23 cellular contexts compared by ENCODE assay signal in genomic region chr14:103019236-103019635, GRCh38.
"Had no signal": no experiment of that assay in that cellular context is flagged by ENCODE, and none has a peak within 500 bp of the region (broad histone marks: within the 10 kb centered on the region; RNA-seq: fewer than 3 reads in every experiment).

No MANE protein-coding gene starts in this region.

- H3K27me3 Mint-ChIP-seq: activated B cell treated with CpG ODN at 0.5 μM for 24 hours had no signal

- DNase-seq: activated B cell treated with CpG ODN at 0.5 μM for 24 hours; activated CD4-positive, alpha-beta memory T cell treated with anti-CD3 and anti-CD28 coated beads for 36 hours; activated CD4-positive, alpha-beta T cell treated with anti-CD3 and anti-CD28 coated beads for 36 hours; activated effector memory CD4-positive, alpha-beta T cell treated with Interleukin-2 at 50 U/mL for 16 hours; activated T-cell treated with anti-CD3 and anti-CD28 coated beads, Interleukin-2, amount 50 U/mL, for 72 hours; endodermal cell; left cardiac atrium; mesendoderm; mucosa of descending colon; occipital lobe; stimulated activated CD4-positive, alpha-beta T cell treated with anti-CD3 and anti-CD28 coated beads, Interleukin-4, amount 100 ng/mL, for 1 hour; stimulated activated naive CD8-positive, alpha-beta T cell treated with anti-CD3 and anti-CD28 coated beads, Interleukin-15, Interleukin-2, amounts not matched to agents 100 U/mL and 50 U/mL, for 24 hours; T1000; uterus had no signal

- H3K4me3 Mint-ChIP-seq: activated B cell treated with CpG ODN at 0.5 μM for 24 hours; activated CD4-positive, alpha-beta memory T cell treated with anti-CD3 and anti-CD28 coated beads for 36 hours; activated CD4-positive, alpha-beta T cell treated with anti-CD3 and anti-CD28 coated beads for 36 hours; activated naive CD4-positive, alpha-beta T cell treated with anti-CD3 and anti-CD28 coated beads, Interleukin-2, amount 50 U/mL, for 24 hours; activated T-cell treated with anti-CD3 and anti-CD28 coated beads, Interleukin-2, amount 50 U/mL, for 72 hours; central memory CD8-positive, alpha-beta T cell; endodermal cell; T-helper 1 cell treated with Interleukin-12 subunit alpha and Interleukin-12 subunit beta and Interleukin-4 antibody, amounts not matched to agents 30 μg/mL and 1 μg/mL, for 36 hours had no signal

- H3K27ac Mint-ChIP-seq: activated B cell treated with CpG ODN at 0.5 μM for 24 hours; activated CD4-positive, alpha-beta memory T cell treated with anti-CD3 and anti-CD28 coated beads for 36 hours; activated CD4-positive, alpha-beta T cell treated with anti-CD3 and anti-CD28 coated beads for 36 hours; activated naive CD4-positive, alpha-beta T cell treated with anti-CD3 and anti-CD28 coated beads, Interleukin-2, amount 50 U/mL, for 24 hours; activated T-cell treated with anti-CD3 and anti-CD28 coated beads, Interleukin-2, amount 50 U/mL, for 72 hours; endodermal cell; T-helper 1 cell treated with Interleukin-12 subunit alpha and Interleukin-12 subunit beta and Interleukin-4 antibody, amounts not matched to agents 30 μg/mL and 1 μg/mL, for 36 hours had no signal

- ATAC-seq: activated CD4-positive, alpha-beta T cell treated with anti-CD3 and anti-CD28 coated beads for 36 hours; activated T-cell treated with anti-CD3 and anti-CD28 coated beads, Interleukin-2, amount 50 U/mL, for 72 hours; heart left ventricle; left cardiac atrium; mucosa of descending colon; stimulated activated naive CD8-positive, alpha-beta T cell treated with anti-CD3 and anti-CD28 coated beads, Interleukin-15, Interleukin-2, amounts not matched to agents 100 U/mL and 50 U/mL, for 24 hours had no signal

- H3K9me3 Mint-ChIP-seq: activated B cell treated with CpG ODN at 0.5 μM for 24 hours; activated CD4-positive, alpha-beta memory T cell treated with anti-CD3 and anti-CD28 coated beads for 36 hours; activated naive CD4-positive, alpha-beta T cell treated with anti-CD3 and anti-CD28 coated beads, Interleukin-2, amount 50 U/mL, for 24 hours; activated T-cell treated with anti-CD3 and anti-CD28 coated beads, Interleukin-2, amount 50 U/mL, for 72 hours; central memory CD8-positive, alpha-beta T cell; T-helper 1 cell treated with Interleukin-12 subunit alpha and Interleukin-12 subunit beta and Interleukin-4 antibody, amounts not matched to agents 30 μg/mL and 1 μg/mL, for 36 hours had no signal

- H3K36me3 Mint-ChIP-seq: activated CD4-positive, alpha-beta memory T cell treated with anti-CD3 and anti-CD28 coated beads for 36 hours had no signal

- FAIRE-seq: islet of Langerhans had no signal

- H3K27me3 ChIP-seq: ascending aorta, heart left ventricle, tibial nerve, uterus had no signal

- H3K4me1 Mint-ChIP-seq: central memory CD8-positive, alpha-beta T cell had no signal

- H3K9me3 ChIP-seq: ascending aorta, heart left ventricle, mucosa of descending colon, tibial nerve, uterus had no signal

- H3K27ac ChIP-seq: ascending aorta, coronary artery, epithelial cell of prostate, heart left ventricle, tibial nerve, uterus had no signal

- H3K36me3 ChIP-seq: uterus had no signal

- H3K4me3 ChIP-seq: ascending aorta, coronary artery, heart left ventricle, mucosa of descending colon, tibial nerve, uterus had no signal
